Comparison of ENCODE assay signal across 8 cellular contexts in the genomic region with DNA sequence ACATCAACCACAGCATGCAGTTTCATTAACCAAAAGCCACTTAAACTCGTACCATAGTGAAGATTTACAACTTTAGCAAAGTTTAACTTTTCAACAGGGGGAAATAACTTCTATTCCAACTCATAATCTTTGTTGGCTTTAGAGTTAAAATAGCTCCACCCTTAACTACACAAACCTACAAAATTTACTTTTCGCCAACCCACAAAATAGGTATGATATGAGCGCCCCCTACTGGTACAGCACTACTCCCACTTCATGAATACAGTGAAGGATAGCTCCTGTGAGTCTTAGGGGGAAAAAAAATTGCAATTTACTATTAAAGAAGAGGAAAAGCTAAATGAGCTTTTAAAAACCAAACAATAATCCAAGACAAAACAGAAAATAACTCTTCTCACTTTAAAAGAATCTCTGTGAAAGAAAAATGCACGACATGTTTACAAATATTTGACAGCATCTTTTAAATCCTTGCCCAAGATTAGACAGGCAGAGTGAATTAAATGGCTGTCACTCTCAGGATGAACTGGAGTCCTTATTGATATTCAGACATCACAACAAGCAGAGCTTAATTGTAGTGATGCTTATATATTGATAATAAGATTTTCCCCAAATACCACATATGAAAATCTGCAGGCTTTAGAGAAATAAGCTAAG. TPM values are rescaled to one million over a fixed set of nuclear protein-coding genes. Genes with fewer than 3 reads are reported as not detected.
DNase-seq lines count a peak whose midpoint lies in the region; ATAC-seq, FAIRE-seq and TF ChIP-seq lines count a peak whose summit lies in the region.

No MANE protein-coding gene starts in this region.

- CTCF ChIA-PET in Caco-2 (lab: Charles Lee): interaction anchor here (0.7 to 2.1 kb wide), 20 partner anchors 10 to 997 kb away, joined by 3 to 89 read pairs (median 6); no protein-coding TSS in a partner anchor

- H3K27ac ChIP-seq in pancreas: no peak overlapping the region

- H3K27me3 ChIP-seq in Caco-2 (replicated peaks; ENCODE audit: control insufficient read depth, insufficient read depth, low read length) (no peaks in the 10 kb centered on the region; the same call in 1 of the 2 replicates), pancreas (no peaks in the 10 kb centered on the region)

- no peaks in the 10 kb centered on the region for H3K36me3 ChIP-seq in Caco-2 (ENCODE audit: control insufficient read depth, insufficient read depth, low read length)
- H3K36me3 ChIP-seq in pancreas: no peaks in the 10 kb centered on the region

- no peaks in the 10 kb centered on the region for H3K9me3 Mint-ChIP-seq in Caco-2 (ENCODE audit: unreplicated experiment)
- no peaks in the 10 kb centered on the region for H3K9me3 Mint-ChIP-seq in type B pancreatic cell

- no peak overlapping the region for H3K4me3 Mint-ChIP-seq in Caco-2 (ENCODE audit: unreplicated experiment)
- no peak overlapping the region for H3K4me3 Mint-ChIP-seq in type B pancreatic cell

- no TSS peak for BruUV-seq in Caco-2 (replicated peaks; lab: Mats Ljungman, UMichigan)

- H3K4me3 ChIP-seq in Caco-2 (ENCODE audit: low read depth, low read length) (no peak overlapping the region), pancreas (no peak overlapping the region)

- POLR2A ChIA-PET in Caco-2 (lab: Charles Lee): no interaction called here

- intact Hi-C loops in Caco-2 (cut with micrococcal nuclease; ENCODE audit: unreplicated experiment): loop anchor here (1.0 to 5.0 kb wide), 7 partner anchors 215 to 623 kb away; no protein-coding TSS in a partner anchor
- intact Hi-C loops in pancreas (cut with DNase I): loop anchor here in 2 of 3 donors (5.0 to 10.0 kb wide), 3 partner anchors 350 to 608 kb away; no protein-coding TSS in a partner anchor

- peak; percentile 87 for ATAC-seq in GM19455 (IDR thresholded peaks at IDR 0.05; ENCODE audit: unreplicated experiment)
- ATAC-seq in pancreas: peak in 3 of 4 donors; percentile 87 to 94 (median 92)

- FAIRE-seq in pancreas (lab: Jason Lieb, UNC): peak; percentile 98

- TF ChIP-seq CTCF in Caco-2 (IDR thresholded peaks at IDR 0.05; ENCODE audit: insufficient read depth in 1 of 2, low read depth in 1 of 2, low read length in 1 of 2, severe bottlenecking in 1 of 2, unreplicated experiment in 1 of 2) (peak; percentile 89 to 93), pancreas (IDR thresholded peaks at IDR 0.05) (peak; percentile 70 to 96 (median 85)), type B pancreatic cell (conservative IDR thresholded peaks at IDR 0.05) (peak; percentile 96)

- H3K4me1 Mint-ChIP-seq in Caco-2 (ENCODE audit: low read depth, unreplicated experiment) (no peaks in the 10 kb centered on the region), type B pancreatic cell (ENCODE audit: unreplicated experiment) (peaks cover 10% of the 10 kb centered on the region)

- DNase-seq in Caco-2 (peak; percentile 58 to 79), HUDEP-2 (lab: John Stamatoyannopoulos, UW; ENCODE audit: unreplicated experiment in 76 of 76) (peak in 45 of 76 experiments; percentile 0 to 70 (median 17)), RPMI7951 (ENCODE audit: low read depth) (peak; percentile 61), foreskin melanocyte (peak; percentile 51), pancreas (peak in 5 of 6 donors; percentile 28 to 69 (median 38)), type B pancreatic cell (ENCODE audit: extremely low spot score, unreplicated experiment) (no peak)
- peak; percentile 12 to 31 for DNase-seq in activated T-helper 1 cell treated with anti-CD3 and anti-CD28 coated beads, Interleukin-2, amount 50 U/mL, for 16 hours (ENCODE audit: low read depth in 1 of 2, low spot score in 1 of 2)

- no peaks in the 10 kb centered on the region for H3K9me3 ChIP-seq in Caco-2
- no peaks in the 10 kb centered on the region for H3K9me3 ChIP-seq in pancreas

- 5 to 6% methylated on average over 4 of the region's 4 CpGs for WGBS in pancreas, 2 donors

- H3K4me1 ChIP-seq in Caco-2: peaks cover 4% of the 10 kb centered on the region; the same call in 1 of the 2 replicates
- H3K4me1 ChIP-seq in pancreas: peaks cover 0 to 8% (median 0%) of the 10 kb centered on the region in 3 donors

- H3K36me3 Mint-ChIP-seq in Caco-2 (ENCODE audit: insufficient read depth, unreplicated experiment) (no peaks in the 10 kb centered on the region), type B pancreatic cell (no peaks in the 10 kb centered on the region)

- H3K27me3 Mint-ChIP-seq in Caco-2 (ENCODE audit: insufficient read depth, unreplicated experiment): peaks cover 15% of the 10 kb centered on the region
- peaks cover 4% of the 10 kb centered on the region for H3K27me3 Mint-ChIP-seq in type B pancreatic cell

- H3K27ac Mint-ChIP-seq in Caco-2 (ENCODE audit: unreplicated experiment) (no peak overlapping the region), type B pancreatic cell (no peak overlapping the region)

RNA-seq across cellular contexts. Expression of gene TMEFF2, which starts 32.2 kb away (rescaled TPM):
- total RNA-seq in Caco-2 (2022) (not detected in 2 replicates), pancreas (under 1 TPM in 1 of 6 donors, not detected in 5; 0.75 TPM), type B pancreatic cell (ENCODE audit: low replicate concordance) (10.7 and 14.0 TPM in 2 replicates)
- total RNA-seq in RPMI7951 (2014; rRNA removed; shearing (Covaris generic)): 0.10 and 0.12 TPM in 2 replicates
- under 1 TPM in 1 of 2 donors, not detected in 1; 0.05 TPM for polyA plus RNA-seq in pancreas
